In the genomic region with DNA sequence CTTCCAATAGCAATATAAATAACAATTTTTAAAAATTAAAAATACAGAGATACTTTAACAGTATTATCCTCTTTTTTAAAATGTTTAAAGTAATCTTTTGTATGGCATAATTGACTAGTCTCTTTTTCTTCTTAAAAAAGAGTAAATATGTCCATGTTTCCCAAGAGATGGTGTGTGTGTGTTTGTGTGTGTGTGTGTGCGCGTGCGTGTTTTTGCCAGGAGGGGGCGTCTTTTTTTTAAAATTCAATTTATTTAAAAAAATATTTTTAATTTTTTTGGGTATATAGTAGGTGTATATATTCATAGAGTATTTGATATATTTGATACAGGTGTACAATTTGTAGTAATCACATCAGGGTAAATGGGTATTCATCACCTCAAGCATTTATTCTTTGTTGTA, we compare ENCODE assay signal across 17 cellular contexts.
DNase-seq lines count a peak whose midpoint lies in the region; ATAC-seq and TF ChIP-seq lines count a peak whose summit lies in the region.
"Had no signal": no experiment of that assay in that cellular context is flagged by ENCODE, and none has a peak within 500 bp of the region (broad histone marks: within the 10 kb centered on the region; RNA-seq: fewer than 3 reads in every experiment).

No MANE protein-coding gene starts in this region.

- DNase-seq in A673 (ENCODE audit: low spot score) (no peak), astrocyte of the spinal cord (ENCODE audit: low read depth, low spot score) (peak; percentile 6), foreskin keratinocyte (no peak), AG08395 (ENCODE audit: low spot score) (no peak), OCI-M2 (lab: John Stamatoyannopoulos, UW; ENCODE audit: unreplicated experiment) (no peak)
- DNase-seq in Jurkat, Clone E6-1 (ENCODE audit: low read depth, low spot score): peak; percentile 3
- DNase-seq: activated CD4-positive, alpha-beta T cell treated with anti-CD3 and anti-CD28 coated beads for 4 hours; activated naive CD8-positive, alpha-beta T cell treated with anti-CD3 and anti-CD28 coated beads, Interleukin-2, amount 50 U/mL, for 24 hours; KBM-7; left ventricle myocardium superior; NCI-H2107; NCI-H69; stimulated activated CD4-positive, alpha-beta T cell treated with anti-CD3 and anti-CD28 coated beads, Interleukin-2, amount 100 ng/mL, for 24 hours; upper lobe of left lung had no signal

- intact Hi-C loops in A673 (cut with micrococcal nuclease; ENCODE audit: unreplicated experiment): no loop called here

- H3K27me3 ChIP-seq in A673 (replicated peaks; ENCODE audit: insufficient read depth, low read depth, low read length, poor library complexity) (no peaks in the 10 kb centered on the region), foreskin keratinocyte (no peaks in the 10 kb centered on the region)
- H3K27me3 ChIP-seq: upper lobe of left lung had no signal

- in situ Hi-C loops in astrocyte of the spinal cord (cut with HindIII; ENCODE audit: low sequenced_read_pairs): no loop called here

- H3K27ac ChIP-seq in A673 (ENCODE audit: low read depth, low read length, poor library complexity, severe bottlenecking): no peak overlapping the region
- H3K27ac ChIP-seq in foreskin keratinocyte: no peak overlapping the region
- H3K27ac ChIP-seq: upper lobe of left lung had no signal

- CTCF ChIA-PET in A673 (lab: Charles Lee): no interaction called here

- H3K4me1 ChIP-seq in A673 (ENCODE audit: insufficient read depth, low read length, poor library complexity, severe bottlenecking): no peaks in the 10 kb centered on the region
- H3K4me1 ChIP-seq in foreskin keratinocyte: no peaks in the 10 kb centered on the region
- H3K4me1 ChIP-seq: HAP-1, upper lobe of left lung had no signal

- BruUV-seq in A673 (replicated peaks; lab: Mats Ljungman, UMichigan): no TSS peak

- H3K36me3 ChIP-seq in A673 (ENCODE audit: insufficient read depth, low read length, poor library complexity, severe bottlenecking): no peaks in the 10 kb centered on the region
- H3K36me3 ChIP-seq: HAP-1, upper lobe of left lung had no signal

- peak; percentile 43; the same call in 1 of the 2 replicates for TF ChIP-seq CTCF in A673 (conservative IDR thresholded peaks at IDR 0.05; ENCODE audit: low read depth, low read length)
- TF ChIP-seq CTCF in astrocyte of the spinal cord (IDR thresholded peaks at IDR 0.05; ENCODE audit: low read depth, low read length): peak; percentile 41
- TF ChIP-seq CTCF in foreskin keratinocyte (conservative IDR thresholded peaks at IDR 0.05): peak; percentile 50

- H3K4me3 ChIP-seq in A673 (ENCODE audit: low read depth, low read length, poor library complexity, severe bottlenecking): no peak overlapping the region
- no peak overlapping the region for H3K4me3 ChIP-seq in Jurkat, Clone E6-1 (ENCODE audit: low read length)
- H3K4me3 ChIP-seq in astrocyte of the spinal cord (ENCODE audit: low read depth, low read length): no peak overlapping the region
- H3K4me3 ChIP-seq: HAP-1, upper lobe of left lung had no signal

- POLR2A ChIA-PET in A673 (lab: Charles Lee; ENCODE audit: low non-redundant PET): no interaction called here

- H3K9me3 ChIP-seq in A673 (ENCODE audit: low read depth, low read length, poor library complexity, severe bottlenecking): no peaks in the 10 kb centered on the region
- H3K9me3 ChIP-seq: HAP-1, upper lobe of left lung had no signal

- ATAC-seq in foreskin keratinocyte: no peak
- no peak for ATAC-seq in GM18520 (IDR thresholded peaks at IDR 0.05; ENCODE audit: unreplicated experiment)
- ATAC-seq in GM21717 (IDR thresholded peaks at IDR 0.05; ENCODE audit: unreplicated experiment): no peak
- ATAC-seq: activated naive CD8-positive, alpha-beta T cell treated with anti-CD3 and anti-CD28 coated beads, Interleukin-2, amount 50 U/mL, for 24 hours; left ventricle myocardium superior had no signal

Comparison
In these comparisons a context has a peak if more than half of its experiments do, and no peak if none do; other contexts are left out.
1. DNase-seq: peak in Jurkat, Clone E6-1 (single experiment) and astrocyte of the spinal cord (single experiment); none in A673 (single experiment), foreskin keratinocyte (0 of 2), AG08395 (single experiment) and OCI-M2 (single experiment).
2. Peak in every context shown above with its lines, with median percentiles within 50 percentile points of each other: CTCF ChIP-seq.